ENCODE assay signal across 11 cellular contexts in the genomic region with DNA sequence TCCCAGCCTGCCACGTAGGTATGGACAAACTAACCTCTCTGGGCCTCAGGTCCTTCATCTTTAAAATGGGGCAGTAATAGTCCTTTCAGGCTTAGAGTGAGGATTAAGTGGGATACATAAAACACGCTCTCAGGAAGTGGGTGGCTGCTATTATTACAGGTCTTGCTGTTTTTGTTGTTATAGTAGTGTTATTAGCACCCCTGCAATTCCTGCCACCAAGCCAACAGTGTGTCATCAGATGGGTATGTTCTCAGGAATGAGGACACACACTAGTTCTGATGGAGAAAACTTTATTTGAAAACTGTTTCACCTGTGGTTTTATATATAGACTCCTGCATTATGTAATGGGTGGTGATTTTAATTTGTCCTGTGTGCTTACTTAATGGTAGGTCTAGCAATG.
DNase-seq lines count a peak whose midpoint lies in the region; ATAC-seq and TF ChIP-seq lines count a peak whose summit lies in the region.
"Had no signal": no experiment of that assay in that cellular context is flagged by ENCODE, and none has a peak within 500 bp of the region (broad histone marks: within the 10 kb centered on the region; RNA-seq: fewer than 3 reads in every experiment).

No MANE protein-coding gene starts in this region.

- DNase-seq in Daoy (ENCODE audit: low read depth) (peak; percentile 66), choroid plexus epithelial cell (ENCODE audit: low read depth) (peak; percentile 68), non-pigmented ciliary epithelial cell (ENCODE audit: low read depth) (peak; percentile 37), NOMO-1 (lab: John Stamatoyannopoulos, UW; ENCODE audit: unreplicated experiment in 2 of 2) (no peak)
- DNase-seq in CD4-positive, alpha-beta T cell: no peak
- DNase-seq: T1000 had no signal

- H3K36me3 Mint-ChIP-seq in CD4-positive, alpha-beta T cell (ENCODE audit: low read depth): peaks cover 6% of the 10 kb centered on the region
- H3K36me3 Mint-ChIP-seq: natural killer cell treated with Interleukin-12 subunit alpha and Interleukin-12 subunit beta and Interleukin-15 and Interleukin-18, amount 100 ng/mL, for 72 hours had no signal

- H3K4me1 ChIP-seq in KMS-11 (ENCODE audit: low read depth, poor library complexity, severe bottlenecking): peaks cover 32% of the 10 kb centered on the region

- POLR2A ChIA-PET in CD4-positive, alpha-beta T cell (lab: Charles Lee): no interaction called here

- no peaks in the 10 kb centered on the region for H3K9me3 Mint-ChIP-seq in CD4-positive, alpha-beta T cell
- H3K9me3 Mint-ChIP-seq: natural killer cell treated with Interleukin-12 subunit alpha and Interleukin-12 subunit beta and Interleukin-15 and Interleukin-18, amount 100 ng/mL, for 72 hours; stimulated activated memory B cell treated with anti-CD40 and anti-IgM and Interleukin-4, amounts not matched to agents 10 μg/mL and 1 μg/mL and 100 μg/mL, for 72 hours had no signal

- CTCF ChIA-PET in CD4-positive, alpha-beta T cell (lab: Charles Lee): no interaction called here

- no peak for TF ChIP-seq CTCF in KMS-11 (conservative IDR thresholded peaks at IDR 0.05; ENCODE audit: low read depth, low read length)
- TF ChIP-seq CTCF in choroid plexus epithelial cell (conservative IDR thresholded peaks at IDR 0.05; ENCODE audit: low read depth, low read length): no peak
- TF ChIP-seq CTCF in CD4-positive, alpha-beta T cell (IDR thresholded peaks at IDR 0.05): no peak

- H3K4me3 Mint-ChIP-seq in CD4-positive, alpha-beta T cell: no peak overlapping the region
- H3K4me3 Mint-ChIP-seq: natural killer cell treated with Interleukin-12 subunit alpha and Interleukin-12 subunit beta and Interleukin-15 and Interleukin-18, amount 100 ng/mL, for 72 hours; stimulated activated memory B cell treated with anti-CD40 and anti-IgM and Interleukin-4, amounts not matched to agents 10 μg/mL and 1 μg/mL and 100 μg/mL, for 72 hours had no signal

- H3K4me2 ChIP-seq in KMS-11: no peak overlapping the region; the same call in 1 of the 2 replicates

- no peaks in the 10 kb centered on the region for H3K9me3 ChIP-seq in CD4-positive, alpha-beta T cell (ENCODE audit: control insufficient read depth, low read length)

- no peak overlapping the region for H3K27ac Mint-ChIP-seq in CD4-positive, alpha-beta T cell
- H3K27ac Mint-ChIP-seq: natural killer cell treated with Interleukin-12 subunit alpha and Interleukin-12 subunit beta and Interleukin-15 and Interleukin-18, amount 100 ng/mL, for 72 hours; stimulated activated memory B cell treated with anti-CD40 and anti-IgM and Interleukin-4, amounts not matched to agents 10 μg/mL and 1 μg/mL and 100 μg/mL, for 72 hours had no signal

- H3K36me3 ChIP-seq in KMS-11 (ENCODE audit: insufficient read depth): 0 out of 2 replicates have a peak, but pooled peaks cover 3% of the 10 kb centered on the region

- H3K4me3 ChIP-seq in KMS-11 (IDR thresholded peaks at IDR 0.05; ENCODE audit: insufficient read depth, low read depth, low read length) (no peak overlapping the region), choroid plexus epithelial cell (ENCODE audit: low read depth, low read length) (no peak overlapping the region)

- no peaks in the 10 kb centered on the region for H3K27me3 ChIP-seq in KMS-11 (ENCODE audit: insufficient read depth, low read depth)
- no peaks in the 10 kb centered on the region for H3K27me3 ChIP-seq in CD4-positive, alpha-beta T cell (ENCODE audit: control insufficient read depth, insufficient read depth, low read length)

- no peaks in the 10 kb centered on the region for H4K20me1 ChIP-seq in KMS-11 (ENCODE audit: insufficient read depth)

- H2AFZ ChIP-seq in KMS-11 (ENCODE audit: low read depth): no peak overlapping the region

- peak overlapping the region; percentile 24; the same call in 1 of the 2 replicates for H3K27ac ChIP-seq in KMS-11
- H3K27ac ChIP-seq in CD4-positive, alpha-beta T cell (ENCODE audit: low read depth, low read length): no peak overlapping the region

- H3K27me3 Mint-ChIP-seq in CD4-positive, alpha-beta T cell: no peaks in the 10 kb centered on the region
- H3K27me3 Mint-ChIP-seq: natural killer cell treated with Interleukin-12 subunit alpha and Interleukin-12 subunit beta and Interleukin-15 and Interleukin-18, amount 100 ng/mL, for 72 hours; stimulated activated memory B cell treated with anti-CD40 and anti-IgM and Interleukin-4, amounts not matched to agents 10 μg/mL and 1 μg/mL and 100 μg/mL, for 72 hours had no signal

- intact Hi-C loops in CD4-positive, alpha-beta T cell (cut with DNase I, micrococcal nuclease): no loop called here

- ATAC-seq in HG03025 (IDR thresholded peaks at IDR 0.05; ENCODE audit: low FRiP score, unreplicated experiment) (no peak), HG02870 (IDR thresholded peaks at IDR 0.05; ENCODE audit: unreplicated experiment) (no peak)
- no peak for ATAC-seq in CD4-positive, alpha-beta T cell (ENCODE audit: poor library complexity)
- ATAC-seq: natural killer cell treated with Interleukin-12 subunit alpha and Interleukin-12 subunit beta and Interleukin-15 and Interleukin-18, amount 100 ng/mL, for 72 hours; stimulated activated memory B cell treated with anti-CD40 and anti-IgM and Interleukin-4, amounts not matched to agents 10 μg/mL and 1 μg/mL and 100 μg/mL, for 72 hours had no signal

- no peak overlapping the region for H3K9ac ChIP-seq in KMS-11

- no peaks in the 10 kb centered on the region for H3K4me1 Mint-ChIP-seq in CD4-positive, alpha-beta T cell (ENCODE audit: low read depth)

- H3K79me2 ChIP-seq in KMS-11 (ENCODE audit: insufficient read depth, low read depth): no peaks in the 10 kb centered on the region

Comparison
In these comparisons a context has a peak if more than half of its experiments do, and no peak if none do; other contexts are left out.
1. DNase-seq: peak in Daoy (single experiment), choroid plexus epithelial cell (single experiment) and non-pigmented ciliary epithelial cell (single experiment); none in CD4-positive, alpha-beta T cell (0 of 10) and NOMO-1 (0 of 2).